Comparison of ENCODE assay signal across 1 cellular context in genomic region chr3:64940949-64941348, GRCh38.
TF ChIP-seq lines count a peak whose summit lies in the region.

No MANE protein-coding gene starts in this region.

TF ChIP-seq in K562, 482 proteins besides CTCF, POLR2A, EP300 and RAD21 (continued from another document):
- TF ChIP-seq ZNF318 (IDR thresholded peaks at IDR 0.05; ENCODE audit: borderline replicate concordance in 1 of 2, low read depth in 1 of 2): no peak
- TF ChIP-seq, protein P1, sequence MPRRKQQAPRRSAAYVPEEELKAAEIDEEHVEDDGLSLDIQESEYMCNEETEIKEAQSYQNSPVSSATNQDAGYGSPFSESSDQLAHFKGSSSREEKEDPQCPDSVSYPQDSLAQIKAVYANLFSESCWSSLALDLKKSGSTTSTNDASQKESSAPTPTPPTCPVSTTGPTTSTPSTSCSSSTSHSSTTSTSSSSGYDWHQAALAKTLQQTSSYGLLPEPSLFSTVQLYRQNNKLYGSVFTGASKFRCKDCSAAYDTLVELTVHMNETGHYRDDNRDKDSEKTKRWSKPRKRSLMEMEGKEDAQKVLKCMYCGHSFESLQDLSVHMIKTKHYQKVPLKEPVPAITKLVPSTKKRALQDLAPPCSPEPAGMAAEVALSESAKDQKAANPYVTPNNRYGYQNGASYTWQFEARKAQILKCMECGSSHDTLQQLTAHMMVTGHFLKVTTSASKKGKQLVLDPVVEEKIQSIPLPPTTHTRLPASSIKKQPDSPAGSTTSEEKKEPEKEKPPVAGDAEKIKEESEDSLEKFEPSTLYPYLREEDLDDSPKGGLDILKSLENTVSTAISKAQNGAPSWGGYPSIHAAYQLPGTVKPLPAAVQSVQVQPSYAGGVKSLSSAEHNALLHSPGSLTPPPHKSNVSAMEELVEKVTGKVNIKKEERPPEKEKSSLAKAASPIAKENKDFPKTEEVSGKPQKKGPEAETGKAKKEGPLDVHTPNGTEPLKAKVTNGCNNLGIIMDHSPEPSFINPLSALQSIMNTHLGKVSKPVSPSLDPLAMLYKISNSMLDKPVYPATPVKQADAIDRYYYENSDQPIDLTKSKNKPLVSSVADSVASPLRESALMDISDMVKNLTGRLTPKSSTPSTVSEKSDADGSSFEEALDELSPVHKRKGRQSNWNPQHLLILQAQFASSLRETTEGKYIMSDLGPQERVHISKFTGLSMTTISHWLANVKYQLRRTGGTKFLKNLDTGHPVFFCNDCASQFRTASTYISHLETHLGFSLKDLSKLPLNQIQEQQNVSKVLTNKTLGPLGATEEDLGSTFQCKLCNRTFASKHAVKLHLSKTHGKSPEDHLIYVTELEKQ (CRISPR knock-in tag; IDR thresholded peaks at IDR 0.05): no peak
- TF ChIP-seq HDGF (IDR thresholded peaks at IDR 0.05): no peak
- no peak for TF ChIP-seq ZNF778 (CRISPR knock-in tag; IDR thresholded peaks at IDR 0.05)
- no peak for TF ChIP-seq NCOA6 (IDR thresholded peaks at IDR 0.05)
- no peak for TF ChIP-seq RFX7 (CRISPR knock-in tag; IDR thresholded peaks at IDR 0.05)
- no peak for TF ChIP-seq ASH1L (IDR thresholded peaks at IDR 0.05; ENCODE audit: borderline replicate concordance, low read depth, partially characterized antibody)
- no peak for TF ChIP-seq PTBP1 (IDR thresholded peaks at IDR 0.05; ENCODE audit: low read depth, low read length)
- TF ChIP-seq, protein P2, sequence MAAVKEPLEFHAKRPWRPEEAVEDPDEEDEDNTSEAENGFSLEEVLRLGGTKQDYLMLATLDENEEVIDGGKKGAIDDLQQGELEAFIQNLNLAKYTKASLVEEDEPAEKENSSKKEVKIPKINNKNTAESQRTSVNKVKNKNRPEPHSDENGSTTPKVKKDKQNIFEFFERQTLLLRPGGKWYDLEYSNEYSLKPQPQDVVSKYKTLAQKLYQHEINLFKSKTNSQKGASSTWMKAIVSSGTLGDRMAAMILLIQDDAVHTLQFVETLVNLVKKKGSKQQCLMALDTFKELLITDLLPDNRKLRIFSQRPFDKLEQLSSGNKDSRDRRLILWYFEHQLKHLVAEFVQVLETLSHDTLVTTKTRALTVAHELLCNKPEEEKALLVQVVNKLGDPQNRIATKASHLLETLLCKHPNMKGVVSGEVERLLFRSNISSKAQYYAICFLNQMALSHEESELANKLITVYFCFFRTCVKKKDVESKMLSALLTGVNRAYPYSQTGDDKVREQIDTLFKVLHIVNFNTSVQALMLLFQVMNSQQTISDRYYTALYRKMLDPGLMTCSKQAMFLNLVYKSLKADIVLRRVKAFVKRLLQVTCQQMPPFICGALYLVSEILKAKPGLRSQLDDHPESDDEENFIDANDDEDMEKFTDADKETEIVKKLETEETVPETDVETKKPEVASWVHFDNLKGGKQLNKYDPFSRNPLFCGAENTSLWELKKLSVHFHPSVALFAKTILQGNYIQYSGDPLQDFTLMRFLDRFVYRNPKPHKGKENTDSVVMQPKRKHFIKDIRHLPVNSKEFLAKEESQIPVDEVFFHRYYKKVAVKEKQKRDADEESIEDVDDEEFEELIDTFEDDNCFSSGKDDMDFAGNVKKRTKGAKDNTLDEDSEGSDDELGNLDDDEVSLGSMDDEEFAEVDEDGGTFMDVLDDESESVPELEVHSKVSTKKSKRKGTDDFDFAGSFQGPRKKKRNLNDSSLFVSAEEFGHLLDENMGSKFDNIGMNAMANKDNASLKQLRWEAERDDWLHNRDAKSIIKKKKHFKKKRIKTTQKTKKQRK (IDR thresholded peaks at IDR 0.05; ENCODE audit: borderline replicate concordance, low read depth, low read length): no peak
TF ChIP-seq in K562: peak in this region for 2.
